ENCODE assay signal across 7 cellular contexts in the genomic region with DNA sequence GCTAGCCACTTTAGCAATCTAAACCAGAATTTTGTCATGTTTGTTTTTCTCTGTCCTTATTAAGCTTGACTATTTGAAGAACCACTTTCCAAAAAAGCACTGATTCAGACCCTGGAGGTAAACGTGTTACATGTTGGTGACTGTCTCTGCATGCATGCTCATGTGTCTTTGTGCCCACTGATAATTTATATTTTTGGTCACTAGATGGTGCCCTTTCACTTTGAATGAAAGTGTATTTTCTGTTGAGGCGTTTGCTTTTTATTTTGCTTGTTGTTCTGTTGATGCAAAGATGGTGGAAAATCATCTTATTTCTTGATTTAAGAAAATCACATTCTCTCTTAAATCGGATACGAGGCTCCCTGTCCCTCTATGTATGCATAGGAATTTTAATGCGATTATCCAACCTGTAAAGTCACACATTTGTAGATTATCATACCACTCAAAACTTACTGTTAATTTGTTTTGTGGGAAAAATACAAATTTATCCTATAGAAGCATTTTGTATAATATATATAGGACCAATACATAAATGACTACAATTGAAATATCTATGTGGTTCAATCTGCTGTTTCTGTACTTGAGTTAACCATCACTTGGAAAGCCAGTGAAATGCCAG.
A peak's percentile ranks its signal among the peaks of the same experiment; 100 is the strongest.
DNase-seq lines count a peak whose midpoint lies in the region; ATAC-seq and TF ChIP-seq lines count a peak whose summit lies in the region.

No MANE protein-coding gene starts in this region.

- peaks cover 5% of the 10 kb centered on the region for H3K79me1 ChIP-seq in mesenchymal stem cell (replicated peaks; ENCODE audit: low read length, poor library complexity, severe bottlenecking)

- H3K9me3 ChIP-seq in colonic mucosa, result no peaks in the 10 kb centered on the region
- H3K9me3 ChIP-seq in mesenchymal stem cell (ENCODE audit: control insufficient read depth, low read length), result no peaks in the 10 kb centered on the region

- H2BK12ac ChIP-seq in mesenchymal stem cell (ENCODE audit: low read length in 2 of 2), result no peak overlapping the region

- H3K9ac ChIP-seq in colonic mucosa (ENCODE audit: low read depth in 2 of 2, low read length in 2 of 2), result no peak overlapping the region
- H3K9ac ChIP-seq in mesenchymal stem cell (ENCODE audit: low read length), result peak overlapping the region; percentile 79

- H2AFZ ChIP-seq in mesenchymal stem cell (ENCODE audit: low read depth, low read length), result no peak overlapping the region

- WGBS in mesenchymal stem cell, result 36% methylated on average over 1 of the region's 5 CpGs

- H3K27ac ChIP-seq in colonic mucosa (no peak overlapping the region), mesenchymal stem cell (ENCODE audit: low read length, poor library complexity, severe bottlenecking) (no peak overlapping the region)

- H3K23ac ChIP-seq in mesenchymal stem cell (ENCODE audit: low read length in 2 of 2), result no peak overlapping the region

- intact Hi-C loops in colonic mucosa (cut with DNase I), result loop anchor here (5.0 to 10.0 kb wide), 4 partner anchors 170 to 840 kb away; no protein-coding TSS in a partner anchor

- H3K4me1 ChIP-seq in colonic mucosa, result peaks cover 3% of the 10 kb centered on the region
- H3K4me1 ChIP-seq in mesenchymal stem cell (ENCODE audit: control insufficient read depth, insufficient read depth, low read depth, low read length), result peaks cover 4% of the 10 kb centered on the region

- H3K27me3 ChIP-seq in colonic mucosa, result no peaks in the 10 kb centered on the region
- no peaks in the 10 kb centered on the region for H3K27me3 ChIP-seq in mesenchymal stem cell (ENCODE audit: control insufficient read depth in 1 of 2, insufficient read depth in 1 of 2, low read length in 2 of 2)

- no peak overlapping the region for H2BK5ac ChIP-seq in mesenchymal stem cell (ENCODE audit: low read depth, low read length, poor library complexity, severe bottlenecking)

- no peak overlapping the region for H3K4ac ChIP-seq in mesenchymal stem cell (ENCODE audit: low read depth in 1 of 2, low read length in 2 of 2)

- no peak overlapping the region for H3K4me2 ChIP-seq in mesenchymal stem cell (ENCODE audit: low read length, poor library complexity, severe bottlenecking)

- TF ChIP-seq CTCF in HFFc6 (IDR thresholded peaks at IDR 0.05) (peak; percentile 88), colonic mucosa (IDR thresholded peaks at IDR 0.05) (peak; percentile 34)

- no peak overlapping the region for H4K91ac ChIP-seq in mesenchymal stem cell (ENCODE audit: low read length)

- H2BK120ac ChIP-seq in mesenchymal stem cell (ENCODE audit: low read depth, low read length), result no peak overlapping the region

- H3K18ac ChIP-seq in mesenchymal stem cell (ENCODE audit: low read depth in 1 of 2, low read length in 2 of 2), result no peak overlapping the region

- peak; percentile 27 for DNase-seq in GM04504 (ENCODE audit: low read depth)
- DNase-seq in HFFc6, result peak; percentile 63
- DNase-seq in NCI-H345 (lab: John Stamatoyannopoulos, UW), result peak; percentile 38
- no peak for DNase-seq in colonic mucosa
- DNase-seq in mesenchymal stem cell, result peak; percentile 57

- peaks cover 69% of the 10 kb centered on the region for H3K4me1 Mint-ChIP-seq in HFFc6 (ENCODE audit: low read depth)

- H3K9me3 Mint-ChIP-seq in HFFc6, result no peaks in the 10 kb centered on the region

- H3K14ac ChIP-seq in mesenchymal stem cell (ENCODE audit: low read length in 2 of 2), result no peak overlapping the region

- H3K27ac Mint-ChIP-seq in HFFc6, result peak overlapping the region; percentile 25; the same call in 1 of the 2 replicates

- H3K36me3 ChIP-seq in colonic mucosa, result no peaks in the 10 kb centered on the region
- H3K36me3 ChIP-seq in mesenchymal stem cell (ENCODE audit: control insufficient read depth in 1 of 2, insufficient read depth in 2 of 2, low read depth in 1 of 2, low read length in 2 of 2), result peaks cover 0 to 21% of the 10 kb centered on the region in 2 experiments

- H3K36me3 Mint-ChIP-seq in HFFc6 (ENCODE audit: low read depth), result peaks cover 3% of the 10 kb centered on the region

- no peak overlapping the region for H2AK5ac ChIP-seq in mesenchymal stem cell (ENCODE audit: low read length, severe bottlenecking)

- no peak overlapping the region for H2BK15ac ChIP-seq in mesenchymal stem cell (ENCODE audit: low read depth, poor library complexity, severe bottlenecking)

- no peak overlapping the region for H4K8ac ChIP-seq in mesenchymal stem cell (ENCODE audit: low read length)

- H3K4me3 Mint-ChIP-seq in HFFc6, result no peak overlapping the region

- H3K4me3 ChIP-seq in colonic mucosa (no peak overlapping the region), mesenchymal stem cell (ENCODE audit: insufficient read depth in 1 of 2, low read depth in 1 of 2, low read length in 2 of 2) (no peak overlapping the region)

- ATAC-seq in HG03196 (IDR thresholded peaks at IDR 0.05; ENCODE audit: unreplicated experiment) (no peak), HG02970 (IDR thresholded peaks at IDR 0.05; ENCODE audit: low FRiP score, unreplicated experiment) (no peak)

- H3K27me3 Mint-ChIP-seq in HFFc6 (ENCODE audit: insufficient read depth), result peaks cover 2% of the 10 kb centered on the region; the same call in 1 of the 2 replicates
